Comparison of ENCODE assay signal across 1 cellular context in genomic region chr12:107126688-107127481, GRCh38.
TF ChIP-seq lines count a peak whose summit lies in the region.

No MANE protein-coding gene starts in this region.

TF ChIP-seq in IMR-90, 13 proteins besides CTCF, POLR2A, EP300 and RAD21 (continued from another document):
- no peak for TF ChIP-seq USF2 (IDR thresholded peaks at IDR 0.05; ENCODE audit: low read depth, low read length)
